ENCODE assay signal across 8 cellular contexts in genomic region chr12:66130267-66131066, GRCh38. TPM values are rescaled to one million over a fixed set of nuclear protein-coding genes. Genes with fewer than 3 reads are reported as not detected.
DNase-seq lines count a peak whose midpoint lies in the region; ATAC-seq and TF ChIP-seq lines count a peak whose summit lies in the region.

Gene LLPH (minus strand): TSS chr12:66130750. CDS start chr12:66129106, 1,644 bp downstream.

- H3K4me2 ChIP-seq in OCI-LY3 (ENCODE audit: low read length), result peak within 1 kb of the TSS; percentile 87

- peak within 1 kb of the TSS; percentile 90 for H2AFZ ChIP-seq in OCI-LY3 (ENCODE audit: low read depth, low read length)

- H3K27ac ChIP-seq in HUES48 (ENCODE audit: low read depth, low read length), result peak within 1 kb of the TSS; percentile 89
- H3K27ac ChIP-seq in OCI-LY3 (ENCODE audit: low read length), result peak within 1 kb of the TSS; percentile 63
- H3K27ac ChIP-seq in epithelial cell of prostate, result peak within 1 kb of the TSS; percentile 75

- H3K9me3 ChIP-seq in HUES48 (ENCODE audit: control insufficient read depth, insufficient read depth, low read length) (peaks cover 2% of the 10 kb centered on the region; the same call in 1 of the 2 replicates), OCI-LY3 (ENCODE audit: insufficient read depth, low read length) (no peaks in the 10 kb centered on the region), mucosa of descending colon (no peaks in the 10 kb centered on the region)

- H3K4me1 ChIP-seq in HUES48 (ENCODE audit: control insufficient read depth, insufficient read depth, low read length), result peaks cover 10% of the 10 kb centered on the region; the same call in 1 of the 2 replicates
- peaks cover 15% of the 10 kb centered on the region for H3K4me1 ChIP-seq in OCI-LY3 (ENCODE audit: low read length)
- peaks cover 6% of the 10 kb centered on the region for H3K4me1 ChIP-seq in mucosa of descending colon (ENCODE audit: low read depth)

- H3K36me3 ChIP-seq in HUES48 (ENCODE audit: control insufficient read depth, insufficient read depth, low read length) (peaks cover 34% of the 10 kb centered on the region), OCI-LY3 (replicated peaks; ENCODE audit: low read depth, low read length) (peaks cover 29% of the 10 kb centered on the region), mucosa of descending colon (ENCODE audit: low read depth) (no peaks in the 10 kb centered on the region)

- peak; percentile 97 for ATAC-seq in GM21381 (IDR thresholded peaks at IDR 0.05; ENCODE audit: unreplicated experiment)
- ATAC-seq in mucosa of descending colon, result peak; percentile 99

- no peaks in the 10 kb centered on the region for H4K20me1 ChIP-seq in OCI-LY3 (ENCODE audit: insufficient read depth, low read length)

- peak within 1 kb of the TSS; percentile 86 for H3K4me3 Mint-ChIP-seq in Calu3 (ENCODE audit: low read depth, unreplicated experiment)

- H3K9ac ChIP-seq in HUES48 (ENCODE audit: low read depth, low read length), result peak within 1 kb of the TSS; percentile 87
- peak within 1 kb of the TSS; percentile 88 for H3K9ac ChIP-seq in OCI-LY3 (ENCODE audit: low read length)

- H3K79me2 ChIP-seq in OCI-LY3 (ENCODE audit: low read length), result peaks cover 59% of the 10 kb centered on the region

- CTCF ChIA-PET in Calu3 (lab: Charles Lee), result interaction anchor here (1.1 to 1.9 kb wide), 5 partner anchors 12 to 139 kb away, joined by 3 to 13 read pairs (median 5); partner anchors contain the start of gene TMBIM4

- intact Hi-C loops in Calu3 (cut with micrococcal nuclease; ENCODE audit: unreplicated experiment) (no loop called here), mucosa of descending colon (cut with DNase I, micrococcal nuclease) (no loop called here)

- H3K27me3 Mint-ChIP-seq in Calu3 (ENCODE audit: unreplicated experiment), result no peaks in the 10 kb centered on the region

- DNase-seq in Calu3 (peak; percentile 92), activated T-cell treated with anti-CD3 and anti-CD28 coated beads for 1 hour (ENCODE audit: low read depth) (peak; percentile 84), epithelial cell of prostate (ENCODE audit: low read depth, low spot score) (peak; percentile 67), mucosa of descending colon (peak; percentile 92 to 96 (median 95))
- DNase-seq in stimulated activated CD8-positive, alpha-beta memory T cell treated with anti-CD3 and anti-CD28 coated beads, Interleukin-4, amount 100 ng/mL, for 1 hour (ENCODE audit: low read depth in 2 of 2, low spot score in 1 of 2), result peak; percentile 67 to 78

- no peaks in the 10 kb centered on the region for H3K9me3 Mint-ChIP-seq in Calu3 (ENCODE audit: low read depth, unreplicated experiment)

- no peak for TF ChIP-seq CTCF in Calu3 (IDR thresholded peaks at IDR 0.05; ENCODE audit: unreplicated experiment)
- no peak for TF ChIP-seq CTCF in OCI-LY3 (IDR thresholded peaks at IDR 0.05; ENCODE audit: low read depth, low read length)
- TF ChIP-seq CTCF in mucosa of descending colon (IDR thresholded peaks at IDR 0.05), result no peak

- peak within 1 kb of the TSS; percentile 67 for H3K27ac Mint-ChIP-seq in Calu3 (ENCODE audit: unreplicated experiment)

- H3K27me3 ChIP-seq in HUES48 (ENCODE audit: control insufficient read depth, insufficient read depth, low read length), result no peaks in the 10 kb centered on the region
- no peaks in the 10 kb centered on the region for H3K27me3 ChIP-seq in OCI-LY3 (ENCODE audit: low read depth, low read length)

- peaks cover 34% of the 10 kb centered on the region for H3K36me3 Mint-ChIP-seq in Calu3 (ENCODE audit: insufficient read depth, unreplicated experiment)

- TSS peak; percentile 80 for BruUV-seq in Calu3 (replicated peaks; lab: Mats Ljungman, UMichigan)

- peaks cover 22% of the 10 kb centered on the region for H3K4me1 Mint-ChIP-seq in Calu3 (ENCODE audit: low read depth, unreplicated experiment)

- peak within 1 kb of the TSS; percentile 79 for H3K4me3 ChIP-seq in HUES48 (ENCODE audit: low read depth, low read length)
- peak within 1 kb of the TSS; percentile 99 for H3K4me3 ChIP-seq in OCI-LY3 (ENCODE audit: low read length)
- H3K4me3 ChIP-seq in mucosa of descending colon, result peak within 1 kb of the TSS; percentile 40

RNA-seq across cellular contexts. Expression of gene LLPH, which starts in this region (rescaled TPM):
- 46.6 and 47.2 TPM in 2 replicates for total RNA-seq in Calu3 (2022)
- 10 to 100 TPM; 18.0 to 24.0 (median 20.8) TPM for total RNA-seq in mucosa of descending colon

Comparison
In these comparisons a context has a peak if more than half of its experiments do, and no peak if none do; other contexts are left out.
1. Peak in every context shown above with its lines: DNase-seq, ATAC-seq, H3K4me3 ChIP-seq and H3K27ac ChIP-seq.
2. H3K4me3 ChIP-seq: peak in every context shown above with its lines; median percentile 99 in OCI-LY3; 79 in HUES48; 40 in mucosa of descending colon.